ENCODE assay signal across 12 cellular contexts in the genomic region with DNA sequence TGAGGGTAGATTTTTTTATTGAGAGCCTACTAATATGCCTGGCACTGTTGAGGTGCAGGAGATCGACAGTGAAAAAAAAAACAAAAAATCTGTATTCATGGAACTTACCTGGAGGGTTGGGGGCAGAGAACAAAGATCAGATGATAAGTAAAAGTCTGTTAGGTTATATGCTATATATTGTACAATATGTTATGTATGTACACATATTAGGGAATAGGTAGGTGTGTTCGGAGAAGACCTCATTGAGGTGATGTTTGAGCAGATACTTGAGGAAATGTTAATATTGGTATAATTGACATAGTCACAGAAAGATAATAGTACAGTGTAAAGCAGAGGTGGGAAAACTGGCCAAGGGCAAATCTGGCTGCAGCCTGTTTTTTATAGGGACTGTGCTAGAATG. TPM values are rescaled to one million over a fixed set of nuclear protein-coding genes. Genes with fewer than 3 reads are reported as not detected.
A peak's percentile ranks its signal among the peaks of the same experiment; 100 is the strongest.
DNase-seq lines count a peak whose midpoint lies in the region; ATAC-seq, FAIRE-seq and TF ChIP-seq lines count a peak whose summit lies in the region.
"Had no signal": no experiment of that assay in that cellular context is flagged by ENCODE, and none has a peak within 500 bp of the region (broad histone marks: within the 10 kb centered on the region; RNA-seq: fewer than 3 reads in every experiment).

No MANE protein-coding gene starts in this region.

- no peaks in the 10 kb centered on the region for H4K20me1 ChIP-seq in OCI-LY1 (ENCODE audit: insufficient read depth, low read length)

- CTCF ChIA-PET in Calu3 (lab: Charles Lee) = interaction anchor here (0.7 to 1.3 kb wide), 3 partner anchors 35 to 733 kb away, joined by 3 to 6 read pairs (median 5); no protein-coding TSS in a partner anchor

- H3K4me2 ChIP-seq in OCI-LY1 (ENCODE audit: low read length) = peak overlapping the region; percentile 93; the same call in 1 of the 2 replicates

- H3K4me3 Mint-ChIP-seq in Calu3 (ENCODE audit: low read depth, unreplicated experiment) (peak overlapping the region; percentile 87), nephron progenitor cell (no peak overlapping the region)
- H3K4me3 Mint-ChIP-seq in central memory CD8-positive, alpha-beta T cell = peak overlapping the region; percentile 69
- H3K4me3 Mint-ChIP-seq: neural crest cell had no signal

- H3K27ac Mint-ChIP-seq in Calu3 (ENCODE audit: unreplicated experiment) = peak overlapping the region; percentile 94
- peak overlapping the region; percentile 95 for H3K27ac Mint-ChIP-seq in central memory CD8-positive, alpha-beta T cell (ENCODE audit: low read depth)
- no peak overlapping the region for H3K27ac Mint-ChIP-seq in nephron progenitor cell

- no peaks in the 10 kb centered on the region for H3K27me3 ChIP-seq in OCI-LY1 (ENCODE audit: insufficient read depth, low read length)
- no peaks in the 10 kb centered on the region for H3K27me3 ChIP-seq in prostate gland (replicated peaks; ENCODE audit: insufficient read depth)

- no peaks in the 10 kb centered on the region; the same call in 1 of the 2 replicates for H3F3A ChIP-seq in OCI-LY1 (ENCODE audit: insufficient read depth, low read length)

- H3K79me2 ChIP-seq in OCI-LY1 (ENCODE audit: insufficient read depth, low read length) = peaks cover 49% of the 10 kb centered on the region

- no peak overlapping the region for H3K4me3 ChIP-seq in OCI-LY1 (ENCODE audit: low read depth, low read length, poor library complexity, severe bottlenecking)
- H3K4me3 ChIP-seq in prostate gland = peak overlapping the region in 1 of 2 donors; percentile 12

- H3K36me3 Mint-ChIP-seq in Calu3 (ENCODE audit: insufficient read depth, unreplicated experiment) (peaks cover 66% of the 10 kb centered on the region), nephron progenitor cell (ENCODE audit: low read depth) (peaks cover 39% of the 10 kb centered on the region)
- peaks cover 46% of the 10 kb centered on the region for H3K36me3 Mint-ChIP-seq in central memory CD8-positive, alpha-beta T cell (ENCODE audit: insufficient read depth)

- H3K9me2 ChIP-seq in OCI-LY1 (ENCODE audit: low read depth, low read length) = no peaks in the 10 kb centered on the region

- peak; percentile 31 for ATAC-seq in central memory CD8-positive, alpha-beta T cell (replicated peaks; ENCODE audit: extremely low read depth, poor library complexity, severe bottlenecking)

- TF ChIP-seq POLR2A in prostate gland (IDR thresholded peaks at IDR 0.05) = no peak

- H3K36me3 ChIP-seq in OCI-LY1 (ENCODE audit: insufficient read depth, low read length) (peaks cover 48% of the 10 kb centered on the region), prostate gland (no peaks in the 10 kb centered on the region)

- no peak for DNase-seq in Calu3
- DNase-seq in central memory CD8-positive, alpha-beta T cell (ENCODE audit: low spot score in 2 of 2) = no peak
- no peak for DNase-seq in prostate gland (ENCODE audit: low spot score)
- DNase-seq in nephron progenitor cell = no peak
- no peak for DNase-seq in frontal cortex (ENCODE audit: low spot score in 2 of 2)
- no peak for DNase-seq in DMS79 (lab: John Stamatoyannopoulos, UW)
- no peak for DNase-seq in pons (ENCODE audit: low spot score)
- DNase-seq: GDM1, NCI-H1694 treated with DMSO at 0.1 percent for 48 hours had no signal

- no peak for TF ChIP-seq CTCF in Calu3 (IDR thresholded peaks at IDR 0.05; ENCODE audit: unreplicated experiment)
- no peak for TF ChIP-seq CTCF in OCI-LY1 (IDR thresholded peaks at IDR 0.05; ENCODE audit: low read length)
- no peak for TF ChIP-seq CTCF in prostate gland (IDR thresholded peaks at IDR 0.05)
- TF ChIP-seq CTCF in nephron progenitor cell (IDR thresholded peaks at IDR 0.05) = no peak

- H3K4me1 Mint-ChIP-seq in Calu3 (ENCODE audit: low read depth, unreplicated experiment) (peaks cover 22% of the 10 kb centered on the region), nephron progenitor cell (peaks cover 37% of the 10 kb centered on the region)
- peaks cover 56% of the 10 kb centered on the region for H3K4me1 Mint-ChIP-seq in central memory CD8-positive, alpha-beta T cell

- 64% methylated on average over 2 of the region's 2 CpGs for WGBS in prostate gland

- FAIRE-seq in frontal cortex (lab: Jason Lieb, UNC) = no peak

- H2AFZ ChIP-seq in OCI-LY1 (ENCODE audit: low read length) = no peak overlapping the region

- H3K27me3 Mint-ChIP-seq in Calu3 (ENCODE audit: unreplicated experiment) = no peaks in the 10 kb centered on the region
- no peaks in the 10 kb centered on the region for H3K27me3 Mint-ChIP-seq in central memory CD8-positive, alpha-beta T cell
- no peaks in the 10 kb centered on the region for H3K27me3 Mint-ChIP-seq in nephron progenitor cell (ENCODE audit: low read depth, poor library complexity)

- H3K27ac ChIP-seq in OCI-LY1 (ENCODE audit: low read depth, low read length, poor library complexity, severe bottlenecking) = no peak overlapping the region
- H3K27ac ChIP-seq in prostate gland = peak overlapping the region; percentile 28 to 99
- H3K27ac ChIP-seq: HL-60 had no signal

- H3K4me1 ChIP-seq in OCI-LY1 (ENCODE audit: insufficient read depth, low read length, severe bottlenecking) (peaks cover 47% of the 10 kb centered on the region), prostate gland (replicated peaks) (no peaks in the 10 kb centered on the region)

- no peak overlapping the region for H3K9ac ChIP-seq in OCI-LY1 (ENCODE audit: low read length)

- H3K9me3 ChIP-seq in OCI-LY1 (ENCODE audit: low read length) (no peaks in the 10 kb centered on the region), prostate gland (no peaks in the 10 kb centered on the region)

- intact Hi-C loops in Calu3 (cut with micrococcal nuclease; ENCODE audit: unreplicated experiment) (loop anchor here (5.0 kb wide), 2 partner anchors 164 to 204 kb away; no protein-coding TSS in a partner anchor), prostate gland (cut with DNase I) (loop anchor here (10.0 kb wide), 1 partner anchor 206 kb away; no protein-coding TSS in a partner anchor)

- no TSS peak for BruUV-seq in Calu3 (replicated peaks; lab: Mats Ljungman, UMichigan)

- no peaks in the 10 kb centered on the region for H3K9me3 Mint-ChIP-seq in Calu3 (ENCODE audit: low read depth, unreplicated experiment)
- H3K9me3 Mint-ChIP-seq in central memory CD8-positive, alpha-beta T cell = no peaks in the 10 kb centered on the region
- H3K9me3 Mint-ChIP-seq in nephron progenitor cell = peaks cover 3% of the 10 kb centered on the region
- H3K9me3 Mint-ChIP-seq: neural crest cell had no signal

RNA-seq across cellular contexts. Expression of gene ARF6, which starts 5.6 kb away (rescaled TPM):
- 74.2 and 81.0 TPM in 2 replicates for total RNA-seq in Calu3 (2022)
- total RNA-seq in prostate gland = 10 to 100 TPM; 64.3 to 92.7 TPM
- total RNA-seq in frontal cortex = 59.1 TPM

RNA-seq across cellular contexts. Expression of gene NEMF, which starts 45.9 kb away (rescaled TPM):
- total RNA-seq in Calu3 (2022) (76.3 and 77.7 TPM in 2 replicates), prostate gland (10 to 100 TPM; 63.9 to 71.7 TPM), frontal cortex (132 TPM)
